8 cellular contexts compared by ENCODE assay signal in the genomic region with DNA sequence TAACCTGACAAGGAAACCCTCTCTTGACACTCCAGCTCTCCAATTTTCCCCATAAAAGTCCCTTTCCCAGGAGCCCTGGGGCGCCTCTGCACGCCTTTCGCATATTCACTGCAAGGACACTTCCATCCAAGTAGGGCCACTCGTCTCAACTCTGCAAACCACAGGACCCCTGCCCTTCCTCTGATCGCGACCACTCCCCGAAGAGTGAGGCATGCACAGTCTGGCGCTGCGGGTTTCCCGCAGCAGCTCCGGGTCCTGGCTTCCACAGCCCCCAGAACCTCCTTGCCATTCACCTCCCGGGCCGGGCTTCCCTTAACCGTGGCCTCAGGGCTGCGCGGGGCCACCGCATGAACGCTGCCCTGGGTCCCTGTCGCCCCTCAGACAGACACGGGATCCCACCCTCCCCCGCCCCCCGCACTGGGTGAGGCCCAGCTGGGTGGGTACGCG.
DNase-seq lines count a peak whose midpoint lies in the region; ATAC-seq and TF ChIP-seq lines count a peak whose summit lies in the region.

No MANE protein-coding gene starts in this region.

- H3K9me3 ChIP-seq in HUES6 (ENCODE audit: control insufficient read depth, insufficient read depth, low read depth, low read length) (no peaks in the 10 kb centered on the region), muscle layer of duodenum (ENCODE audit: control insufficient read depth in 1 of 2, low read length in 2 of 2) (no peaks in the 10 kb centered on the region)

- DNase-seq in GM20000 (ENCODE audit: low spot score) (peak; percentile 26), choroid plexus epithelial cell (ENCODE audit: low read depth) (no peak), hypothalamus (lab: John Stamatoyannopoulos, UW) (no peak), GM10248 (ENCODE audit: extremely low spot score) (no peak), globus pallidus (ENCODE audit: low spot score) (no peak)

- POLR2A ChIA-PET in GM10248 (lab: Yijun Ruan, JAX): no interaction called here

- H3K27me3 ChIP-seq in HUES6 (ENCODE audit: control insufficient read depth, insufficient read depth, low read length) (no peaks in the 10 kb centered on the region), muscle layer of duodenum (ENCODE audit: low read depth, low read length) (no peaks in the 10 kb centered on the region)

- H3K4me3 ChIP-seq in HUES6 (ENCODE audit: low read depth, low read length) (peak overlapping the region; percentile 83), choroid plexus epithelial cell (ENCODE audit: low read depth, low read length) (peak overlapping the region; percentile 90), muscle layer of duodenum (ENCODE audit: low read depth in 1 of 2, low read length in 2 of 2) (peak overlapping the region; percentile 91 to 95)

- H3K27ac ChIP-seq in HUES6 (ENCODE audit: low read depth, low read length) (peak overlapping the region; percentile 97; the same call in 1 of the 2 replicates), muscle layer of duodenum (ENCODE audit: low read length) (peak overlapping the region; percentile 96)

- H3K36me3 ChIP-seq in HUES6 (ENCODE audit: control insufficient read depth, insufficient read depth, low read length): peaks cover 34% of the 10 kb centered on the region
- peaks cover 31 to 34% of the 10 kb centered on the region in 2 donors for H3K36me3 ChIP-seq in muscle layer of duodenum (ENCODE audit: control insufficient read depth in 1 of 2, insufficient read depth in 2 of 2, low read length in 2 of 2)

- ATAC-seq in GM21619 (IDR thresholded peaks at IDR 0.05; ENCODE audit: unreplicated experiment): no peak

- CTCF ChIA-PET in GM10248 (lab: Yijun Ruan, JAX): interaction anchor here (0.9 to 6.3 kb wide), 5 partner anchors 18 to 50 kb away, joined by 3 to 78 read pairs (median 7); no protein-coding TSS in a partner anchor

- peaks cover 40% of the 10 kb centered on the region for H3K4me1 ChIP-seq in HUES6 (ENCODE audit: control insufficient read depth, insufficient read depth, low read length)
- peaks cover 17% of the 10 kb centered on the region in 2 donors for H3K4me1 ChIP-seq in muscle layer of duodenum (ENCODE audit: control insufficient read depth in 1 of 2, insufficient read depth in 2 of 2, low read length in 2 of 2)

- peak overlapping the region; percentile 95 for H3K9ac ChIP-seq in HUES6 (ENCODE audit: low read length)

- TF ChIP-seq CTCF in GM20000 (IDR thresholded peaks at IDR 0.05; ENCODE audit: extremely low read depth, missing control alignments) (no peak), choroid plexus epithelial cell (conservative IDR thresholded peaks at IDR 0.05; ENCODE audit: low read depth, low read length) (no peak), GM10248 (IDR thresholded peaks at IDR 0.05; ENCODE audit: control extremely low read depth, extremely low read depth, low read depth, missing control alignments) (no peak)
